ENCODE assay signal across 8 cellular contexts in genomic region chr2:240585681-240586197, GRCh38. TPM values are rescaled to one million over a fixed set of nuclear protein-coding genes. Genes with fewer than 3 reads are reported as not detected.
DNase-seq lines count a peak whose midpoint lies in the region; ATAC-seq and TF ChIP-seq lines count a peak whose summit lies in the region.

No MANE protein-coding gene starts in this region.

- POLR2A ChIA-PET in Panc1 (lab: Charles Lee) = interaction anchor here (0.7 kb wide), 1 partner anchor 20 kb away, joined by 3 read pairs; no protein-coding TSS in a partner anchor

- peaks cover 14% of the 10 kb centered on the region for H3K9me3 Mint-ChIP-seq in nephron progenitor cell

- BruUV-seq in Panc1 (replicated peaks; lab: Mats Ljungman, UMichigan) = TSS peak; percentile 73

- H3K36me3 Mint-ChIP-seq in nephron progenitor cell (ENCODE audit: low read depth) = peaks cover 30% of the 10 kb centered on the region

- no peaks in the 10 kb centered on the region for H3K27me3 ChIP-seq in BLaER1 treated with 17β-estradiol and CSF1 and Interleukin-3, amounts not matched to agents 10 nM and 100 nM
- H3K27me3 ChIP-seq in Panc1 (ENCODE audit: control insufficient read depth, insufficient read depth, low read length) = no peaks in the 10 kb centered on the region

- H3K27ac Mint-ChIP-seq in nephron progenitor cell = peak overlapping the region; percentile 97

- peak overlapping the region; percentile 91 to 99 (median 96) for H3K9ac ChIP-seq in BLaER1 treated with 17β-estradiol and CSF1 and Interleukin-3, amounts not matched to agents 10 nM and 100 nM

- no peak for DNase-seq in Panc1 (ENCODE audit: low read depth, low spot score)
- no peak for DNase-seq in epithelial cell of esophagus (ENCODE audit: low read depth)
- DNase-seq in nephron progenitor cell = no peak
- no peak for DNase-seq in NCI-H2081 treated with DMSO at 0.1 percent for 48 hours (lab: John Stamatoyannopoulos, UW)
- no peak for DNase-seq in AG20443 (ENCODE audit: low spot score)
- no peak for DNase-seq in NCI-H1105 treated with DMSO at 0.1 percent for 48 hours (lab: John Stamatoyannopoulos, UW)
- DNase-seq in activated effector memory CD4-positive, alpha-beta T cell treated with anti-CD3 and anti-CD28 coated beads, Interleukin-2, amount 50 U/mL, for 16 hours = no peak

- intact Hi-C loops in Panc1 (cut with micrococcal nuclease; ENCODE audit: unreplicated experiment) = no loop called here

- TF ChIP-seq CTCF in Panc1 (IDR thresholded peaks at IDR 0.05) = no peak
- no peak for TF ChIP-seq CTCF in epithelial cell of esophagus (IDR thresholded peaks at IDR 0.05; ENCODE audit: insufficient read depth, low read depth, low read length, missing control alignments)
- no peak for TF ChIP-seq CTCF in nephron progenitor cell (IDR thresholded peaks at IDR 0.05)

- H3K4me2 ChIP-seq in BLaER1 treated with 17β-estradiol and CSF1 and Interleukin-3, amounts not matched to agents 10 nM and 100 nM = peak overlapping the region; percentile 95 to 100 (median 99)

- no peak for ATAC-seq in Panc1

- H3K27me3 Mint-ChIP-seq in nephron progenitor cell (ENCODE audit: low read depth, poor library complexity) = peaks cover 3% of the 10 kb centered on the region

- peaks cover 17 to 50% (median 40%) of the 10 kb centered on the region in 11 experiments for H3K36me3 ChIP-seq in BLaER1 treated with 17β-estradiol and CSF1 and Interleukin-3, amounts not matched to agents 10 nM and 100 nM
- H3K36me3 ChIP-seq in Panc1 (ENCODE audit: control insufficient read depth, insufficient read depth, low read length) = peaks cover 5% of the 10 kb centered on the region; the same call in 1 of the 2 replicates

- peak overlapping the region; percentile 76 to 95 (median 88) for H3K4me3 ChIP-seq in BLaER1 treated with 17β-estradiol and CSF1 and Interleukin-3, amounts not matched to agents 10 nM and 100 nM
- H3K4me3 ChIP-seq in Panc1 (ENCODE audit: low read depth in 2 of 2, low read length in 2 of 2) (peak overlapping the region; percentile 98 to 100), epithelial cell of esophagus (ENCODE audit: low read length) (peak overlapping the region; percentile 98)

- peaks cover 35 to 50% (median 38%) of the 10 kb centered on the region in 11 experiments; a peak in 21 of 22 replicates for H4K20me1 ChIP-seq in BLaER1 treated with 17β-estradiol and CSF1 and Interleukin-3, amounts not matched to agents 10 nM and 100 nM

- peak overlapping the region; percentile 99 for H3K4me3 Mint-ChIP-seq in nephron progenitor cell

- H3K4me1 ChIP-seq in BLaER1 treated with 17β-estradiol and CSF1 and Interleukin-3, amounts not matched to agents 10 nM and 100 nM = peaks cover 56 to 72% (median 61%) of the 10 kb centered on the region in 10 experiments
- H3K4me1 ChIP-seq in Panc1 (ENCODE audit: control insufficient read depth, insufficient read depth, low read length) = peaks cover 32% of the 10 kb centered on the region

- H3K27ac ChIP-seq in BLaER1 treated with 17β-estradiol and CSF1 and Interleukin-3, amounts not matched to agents 10 nM and 100 nM = peak overlapping the region; percentile 88 to 100 (median 96)
- H3K27ac ChIP-seq in Panc1 (ENCODE audit: low read length) = peak overlapping the region; percentile 91

- in situ Hi-C loops in Panc1 (cut with HindIII; ENCODE audit: low pct_unique_long_range_greater_than_20kb, low sequenced_read_pairs) = no loop called here

- CTCF ChIA-PET in Panc1 (lab: Charles Lee) = interaction anchor here (0.6 to 0.8 kb wide), 2 partner anchors 20 to 255 kb away, joined by 3 to 4 read pairs; no protein-coding TSS in a partner anchor

- peaks cover 0 to 15% (median 10%) of the 10 kb centered on the region in 11 experiments; a peak in 15 of 22 replicates for H3K9me3 ChIP-seq in BLaER1 treated with 17β-estradiol and CSF1 and Interleukin-3, amounts not matched to agents 10 nM and 100 nM (replicated peaks in 1 of 11)
- no peaks in the 10 kb centered on the region; the same call in 1 of the 2 replicates for H3K9me3 ChIP-seq in Panc1 (ENCODE audit: control insufficient read depth, insufficient read depth, low read depth, low read length)

- H3K4me1 Mint-ChIP-seq in nephron progenitor cell = peaks cover 37% of the 10 kb centered on the region

RNA-seq across cellular contexts. Expression of gene CAPN10, which starts 0.8 kb away (rescaled TPM):
- 38.6 TPM for total RNA-seq in Panc1 (2021; ENCODE audit: unreplicated experiment)
- polyA plus RNA-seq in Panc1 (2012; ENCODE audit: insufficient read length) = 31.9 TPM

RNA-seq across cellular contexts. Expression of gene RNPEPL1, which starts 17.5 kb away (rescaled TPM):
- total RNA-seq in Panc1 (2021; ENCODE audit: unreplicated experiment) = 88.2 TPM
- polyA plus RNA-seq in Panc1 (2012; ENCODE audit: insufficient read length) = 101 TPM

RNA-seq across cellular contexts. Expression of gene DUSP28, which starts 25.6 kb away (rescaled TPM):
- 10.7 TPM for total RNA-seq in Panc1 (2021; ENCODE audit: unreplicated experiment)
- polyA plus RNA-seq in Panc1 (2012; ENCODE audit: insufficient read length) = 5.3 TPM

RNA-seq across cellular contexts. Expression of gene ANKMY1, which starts 28.0 kb away (rescaled TPM):
- 19.5 TPM for total RNA-seq in Panc1 (2021; ENCODE audit: unreplicated experiment)
- 19.4 TPM for polyA plus RNA-seq in Panc1 (2012; ENCODE audit: insufficient read length)

RNA-seq across cellular contexts. Expression of gene GPR35, which starts 39.5 kb away (rescaled TPM):
- 1.3 TPM for total RNA-seq in Panc1 (2021; ENCODE audit: unreplicated experiment)
- polyA plus RNA-seq in Panc1 (2012; ENCODE audit: insufficient read length) = 2.3 TPM
